1 cellular context compared by ENCODE assay signal in the genomic region with DNA sequence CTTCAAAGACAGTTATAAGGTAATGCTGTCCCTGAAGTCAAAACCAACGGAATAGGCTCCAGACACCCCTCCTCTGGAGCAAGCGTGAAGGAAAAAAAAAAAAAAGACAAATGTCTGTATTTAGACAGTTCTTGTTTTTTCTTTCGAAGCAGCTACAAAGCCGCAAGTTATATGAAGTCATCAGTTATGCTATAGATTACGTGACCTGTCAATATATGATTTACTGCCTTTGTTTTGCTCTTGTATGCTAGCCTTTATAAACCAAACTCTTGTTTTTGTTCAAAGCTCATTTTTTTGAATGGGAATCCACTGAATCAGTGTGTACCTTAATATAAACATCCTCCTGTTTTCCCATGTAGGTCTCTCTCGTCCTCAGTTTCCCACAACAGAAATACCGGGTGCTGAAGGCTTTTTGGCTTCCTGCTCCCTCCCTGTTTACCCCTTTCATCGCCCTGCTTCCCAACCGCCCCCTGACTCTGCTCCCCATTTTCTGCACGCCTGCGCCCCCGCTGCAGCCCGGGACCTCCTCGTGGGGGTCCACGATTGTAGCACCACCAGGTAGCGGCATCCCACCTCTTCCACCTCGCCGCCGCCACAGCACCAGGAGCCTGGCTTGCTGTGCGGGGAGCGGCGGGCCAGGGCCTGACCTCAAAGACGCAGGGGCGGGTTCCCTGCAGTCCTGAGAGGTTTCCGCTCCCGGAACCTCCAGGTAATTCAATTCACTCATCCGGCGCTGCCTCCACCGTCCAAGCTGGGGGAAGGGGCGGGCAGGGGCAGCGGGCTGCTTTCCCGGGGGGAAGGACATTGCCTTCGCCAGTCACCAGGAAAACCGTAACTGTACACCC.
TF ChIP-seq lines count a peak whose summit lies in the region.

No MANE protein-coding gene starts in this region.

TF ChIP-seq in K562, 482 proteins besides CTCF, POLR2A, EP300 and RAD21:
- TF ChIP-seq PBX2 (CRISPR knock-in tag; IDR thresholded peaks at IDR 0.05; ENCODE audit: low read depth) = no peak
- TF ChIP-seq PBX2 (tag; conservative IDR thresholded peaks at IDR 0.05; ENCODE audit: low read depth) = peak; percentile 46; the same call in 1 of the 2 replicates
- no peak for TF ChIP-seq ARID4B (CRISPR knock-in tag; IDR thresholded peaks at IDR 0.05)
- peak; percentile 57 for TF ChIP-seq MEIS2 (IDR thresholded peaks at IDR 0.05; ENCODE audit: partially characterized antibody)
- TF ChIP-seq MBD1 (CRISPR knock-in tag; IDR thresholded peaks at IDR 0.05) = 0 out of 2 replicates have a peak, but pooled peaks have one; percentile 33
- TF ChIP-seq, protein P1, sequence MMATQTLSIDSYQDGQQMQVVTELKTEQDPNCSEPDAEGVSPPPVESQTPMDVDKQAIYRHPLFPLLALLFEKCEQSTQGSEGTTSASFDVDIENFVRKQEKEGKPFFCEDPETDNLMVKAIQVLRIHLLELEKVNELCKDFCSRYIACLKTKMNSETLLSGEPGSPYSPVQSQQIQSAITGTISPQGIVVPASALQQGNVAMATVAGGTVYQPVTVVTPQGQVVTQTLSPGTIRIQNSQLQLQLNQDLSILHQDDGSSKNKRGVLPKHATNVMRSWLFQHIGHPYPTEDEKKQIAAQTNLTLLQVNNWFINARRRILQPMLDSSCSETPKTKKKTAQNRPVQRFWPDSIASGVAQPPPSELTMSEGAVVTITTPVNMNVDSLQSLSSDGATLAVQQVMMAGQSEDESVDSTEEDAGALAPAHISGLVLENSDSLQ (IDR thresholded peaks at IDR 0.05) = peak; percentile 64
- TF ChIP-seq NR1H2 (CRISPR knock-in tag; IDR thresholded peaks at IDR 0.05) = no peak
